11 cellular contexts compared by ENCODE assay signal in genomic region chr6:100347901-100348550, GRCh38.
A peak's percentile ranks its signal among the peaks of the same experiment; 100 is the strongest.
DNase-seq lines count a peak whose midpoint lies in the region; ATAC-seq, FAIRE-seq and TF ChIP-seq lines count a peak whose summit lies in the region.
"Had no signal": no experiment of that assay in that cellular context is flagged by ENCODE, and none has a peak within 500 bp of the region (broad histone marks: within the 10 kb centered on the region; RNA-seq: fewer than 3 reads in every experiment).

No MANE protein-coding gene starts in this region.

- peak overlapping the region; percentile 51 for H3K4me2 ChIP-seq in IMR-90 (ENCODE audit: low read depth, low read length)
- H3K4me2 ChIP-seq in GM12878 (ENCODE audit: control insufficient read depth, insufficient read depth), result no peak overlapping the region
- peak overlapping the region; percentile 77 for H3K4me2 ChIP-seq in smooth muscle cell
- H3K4me2 ChIP-seq: A549 had no signal

- H3K4me1 ChIP-seq in IMR-90 (ENCODE audit: control insufficient read depth, insufficient read depth, low read length), result peaks cover 5% of the 10 kb centered on the region
- H3K4me1 ChIP-seq in GM12878 (ENCODE audit: control insufficient read depth, insufficient read depth, low read length), result no peaks in the 10 kb centered on the region
- peaks cover 13% of the 10 kb centered on the region for H3K4me1 ChIP-seq in smooth muscle cell (ENCODE audit: low read depth)
- H3K4me1 ChIP-seq: adrenal gland had no signal

- H3K4ac ChIP-seq in IMR-90 (ENCODE audit: low read depth, low read length), result no peak overlapping the region

- TF ChIP-seq RAD21 in IMR-90 (IDR thresholded peaks at IDR 0.05; ENCODE audit: low read length) (no peak), GM12878 (IDR thresholded peaks at IDR 0.05; ENCODE audit: insufficient read depth, low read depth, low read length) (no peak)

- H3K27me3 ChIP-seq in IMR-90 (ENCODE audit: control insufficient read depth, insufficient read depth, low read length) (no peaks in the 10 kb centered on the region), GM12878 (replicated peaks in 1 of 2; ENCODE audit: control insufficient read depth in 2 of 2, insufficient read depth in 2 of 2, low read length in 1 of 2) (no peaks in the 10 kb centered on the region; a peak in 1 of 4 replicates), smooth muscle cell (ENCODE audit: low read depth) (no peaks in the 10 kb centered on the region)
- H3K27me3 ChIP-seq: adrenal gland had no signal

- no peak overlapping the region for H3K9ac ChIP-seq in IMR-90 (ENCODE audit: low read depth, low read length)
- H3K9ac ChIP-seq in GM12878 (ENCODE audit: control insufficient read depth, insufficient read depth, low read length), result no peak overlapping the region
- H3K9ac ChIP-seq in smooth muscle cell (ENCODE audit: low read depth), result no peak overlapping the region

- no peaks in the 10 kb centered on the region for H3K36me3 ChIP-seq in IMR-90 (ENCODE audit: control insufficient read depth, insufficient read depth, low read length)
- H3K36me3 ChIP-seq in GM12878 (ENCODE audit: control insufficient read depth in 2 of 2, insufficient read depth in 2 of 2, low read length in 1 of 2), result no peaks in the 10 kb centered on the region
- H3K36me3 ChIP-seq in smooth muscle cell (ENCODE audit: low read depth), result no peaks in the 10 kb centered on the region
- H3K36me3 ChIP-seq: adrenal gland had no signal

- no peaks in the 10 kb centered on the region for H4K20me1 ChIP-seq in IMR-90 (ENCODE audit: insufficient read depth, low read length)
- H4K20me1 ChIP-seq in GM12878 (ENCODE audit: control insufficient read depth, insufficient read depth), result no peaks in the 10 kb centered on the region
- H4K20me1 ChIP-seq in smooth muscle cell (ENCODE audit: low read depth), result no peaks in the 10 kb centered on the region

- no peaks in the 10 kb centered on the region for H3K79me1 ChIP-seq in IMR-90 (ENCODE audit: low read depth in 1 of 2, low read length in 2 of 2)

- peak overlapping the region; percentile 77 for H2BK5ac ChIP-seq in IMR-90 (ENCODE audit: low read depth, low read length, poor library complexity, severe bottlenecking)

- 0 out of 3 replicates have a peak overlapping the region, but pooled peaks have one; percentile 61 for H2BK15ac ChIP-seq in IMR-90 (ENCODE audit: low read depth, low read length)

- POLR2A ChIA-PET in IMR-90 (lab: Charles Lee; ENCODE audit: unreplicated experiment) (no interaction called here), GM12878 (lab: Charles Lee) (no interaction called here)

- no TSS peak for BruUV-seq in IMR-90 (replicated peaks; lab: Mats Ljungman, UMichigan)
- no TSS peak for BruUV-seq in GM12878 (replicated peaks; lab: Mats Ljungman, UMichigan)

- DNase-seq in SKM-1 treated with dmso at 0.1 percent for 144 hours (lab: John Stamatoyannopoulos, UW; ENCODE audit: unreplicated experiment) (peak; percentile 20), SKM-1 (lab: John Stamatoyannopoulos, UW; ENCODE audit: unreplicated experiment) (no peak), IMR-90 (peak; percentile 83), GM12878 (ENCODE audit: low read depth, low spot score) (no peak), smooth muscle cell (lab: John Stamatoyannopoulos, UW; ENCODE audit: unreplicated experiment) (no peak), GF-D8 (lab: John Stamatoyannopoulos, UW) (no peak), cerebellar nuclear complex (lab: John Stamatoyannopoulos, UW) (no peak)
- DNase-seq in activated CD4-positive, CD25-positive, alpha-beta regulatory T cell (lab: John Stamatoyannopoulos, UW), result no peak
- DNase-seq: activated CD4-positive, alpha-beta T cell treated with anti-CD3 and anti-CD28 coated beads for 36 hours; adrenal gland had no signal

- no peak overlapping the region for H4K91ac ChIP-seq in IMR-90 (ENCODE audit: insufficient read depth, low read depth, low read length)

- dilution Hi-C loops in IMR-90 (cut with HindIII; ENCODE audit: low sequenced_read_pairs, unreplicated experiment), result no loop called here

- H3K79me2 ChIP-seq in GM12878 (ENCODE audit: control insufficient read depth, insufficient read depth, low read length) (no peaks in the 10 kb centered on the region), smooth muscle cell (ENCODE audit: low read depth) (no peaks in the 10 kb centered on the region)

- ATAC-seq in IMR-90 (ENCODE audit: low read depth) (peak; percentile 60), GM12878 (peak; percentile 58; the same call in 2 of the 3 replicates)
- ATAC-seq: A549; activated CD4-positive, alpha-beta T cell treated with anti-CD3 and anti-CD28 coated beads for 36 hours had no signal

- SMC1A ChIA-PET in GM12878 (lab: Charles Lee; ENCODE audit: uncharacterized antibody, unreplicated experiment), result interaction anchor here (1.0 to 1.8 kb wide), 5 partner anchors 120 to 309 kb away, joined by 3 to 5 read pairs (median 4); no protein-coding TSS in a partner anchor

- H3K23ac ChIP-seq in IMR-90 (ENCODE audit: low read depth, low read length), result no peak overlapping the region

- no peak for TF ChIP-seq EP300 in GM12878 (IDR thresholded peaks at IDR 0.05; ENCODE audit: borderline replicate concordance in 1 of 2, control insufficient read depth in 1 of 2, low read depth in 2 of 2, low read length in 2 of 2)

- H3K9me3 ChIP-seq in IMR-90 (ENCODE audit: control insufficient read depth, insufficient read depth, low read length) (no peaks in the 10 kb centered on the region), GM12878 (replicated peaks; ENCODE audit: control insufficient read depth, insufficient read depth, low read length) (no peaks in the 10 kb centered on the region), smooth muscle cell (replicated peaks; ENCODE audit: low read depth) (no peaks in the 10 kb centered on the region)
- H3K9me3 ChIP-seq: A549, adrenal gland had no signal

- peaks cover 3% of the 10 kb centered on the region for H3F3A ChIP-seq in smooth muscle cell (ENCODE audit: low read depth)

- H3K56ac ChIP-seq in IMR-90 (ENCODE audit: extremely low read depth, insufficient read depth, low read length), result no peak overlapping the region

- no peak for FAIRE-seq in GM12878 (lab: Jason Lieb, UNC)
- FAIRE-seq: A549 had no signal

- in situ Hi-C loops in IMR-90 (cut with MboI; ENCODE audit: low sequenced_read_pairs) (no loop called here), GM12878 (cut with MboI) (no loop called here)

- H2BK120ac ChIP-seq in IMR-90 (ENCODE audit: low read depth, low read length), result peak overlapping the region; percentile 79

- H2AK5ac ChIP-seq in IMR-90 (ENCODE audit: low read depth, low read length), result no peak overlapping the region

- H3K4me3 ChIP-seq in IMR-90 (ENCODE audit: insufficient read depth, low read depth, low read length), result no peak overlapping the region
- no peak overlapping the region for H3K4me3 ChIP-seq in GM12878
- H3K4me3 ChIP-seq in smooth muscle cell, result peak overlapping the region; percentile 0
- H3K4me3 ChIP-seq: A549, adrenal gland had no signal

- no peak overlapping the region for H3K18ac ChIP-seq in IMR-90 (ENCODE audit: low read depth, low read length)

- H2BK20ac ChIP-seq in IMR-90 (ENCODE audit: low read depth, low read length), result peak overlapping the region; percentile 43

- no peak overlapping the region for H2AFZ ChIP-seq in IMR-90 (replicated peaks; ENCODE audit: low read length, poor library complexity)
- no peak overlapping the region for H2AFZ ChIP-seq in GM12878 (ENCODE audit: control insufficient read depth, low read depth, low read length)
- no peak overlapping the region for H2AFZ ChIP-seq in smooth muscle cell (ENCODE audit: low read depth)

- H4K5ac ChIP-seq in IMR-90 (ENCODE audit: low read depth, low read length), result no peak overlapping the region

- RAD21 ChIA-PET in GM12878 (lab: Charles Lee; ENCODE audit: unreplicated experiment), result interaction anchor here (1.1 to 1.2 kb wide), 2 partner anchors 14 to 125 kb away, joined by 3 to 5 read pairs; no protein-coding TSS in a partner anchor

- no peak overlapping the region for H2AK9ac ChIP-seq in IMR-90 (replicated peaks; ENCODE audit: low read depth, low read length, poor library complexity)

- no peaks in the 10 kb centered on the region for H3K9me1 ChIP-seq in IMR-90 (ENCODE audit: insufficient read depth, low read length)

- H3K14ac ChIP-seq in IMR-90 (replicated peaks; ENCODE audit: low read depth, low read length), result no peak overlapping the region

- no peak for TF ChIP-seq POLR2A in IMR-90 (IDR thresholded peaks at IDR 0.05; ENCODE audit: low read depth, low read length)
- TF ChIP-seq POLR2A in GM12878 (IDR thresholded peaks at IDR 0.05; ENCODE audit: low read depth, low read length), result no peak

- TF ChIP-seq CTCF in IMR-90 (conservative IDR thresholded peaks at IDR 0.05; ENCODE audit: low read depth, low read length) (no peak), GM12878 (IDR thresholded peaks at IDR 0.05 in 2 of 3, conservative IDR thresholded peaks at IDR 0.05 in 1 of 3; ENCODE audit: control insufficient read depth in 2 of 3, extremely low read depth in 1 of 3, insufficient read depth in 1 of 3, low read depth in 3 of 3, low read length in 3 of 3) (no peak), smooth muscle cell (IDR thresholded peaks at IDR 0.05; ENCODE audit: borderline replicate concordance, insufficient read depth, poor library complexity, severe bottlenecking) (no peak)

- intact Hi-C loops in IMR-90 (cut with micrococcal nuclease) (loop anchor here (2.0 kb wide), 1 partner anchor 171 kb away; no protein-coding TSS in a partner anchor), GM12878 (cut with micrococcal nuclease; ENCODE audit: unreplicated experiment) (no loop called here)

- peak overlapping the region in 1 of 2 experiments; percentile 67; a peak in 1 of 4 replicates for H4K8ac ChIP-seq in IMR-90 (ENCODE audit: low read depth in 2 of 2, low read length in 2 of 2)

- CTCF ChIA-PET in IMR-90 (lab: Yijun Ruan, JAX) (no interaction called here), GM12878 (lab: Yijun Ruan, JAX) (interaction anchor here (0.8 to 1.2 kb wide), 4 partner anchors 12 to 231 kb away, joined by 3 read pairs; no protein-coding TSS in a partner anchor)

- no peak overlapping the region for H3K27ac ChIP-seq in IMR-90 (ENCODE audit: insufficient read depth, low read length)
- no peak overlapping the region for H3K27ac ChIP-seq in GM12878 (ENCODE audit: control insufficient read depth, insufficient read depth)
- H3K27ac ChIP-seq in smooth muscle cell (ENCODE audit: low read depth), result peak overlapping the region; percentile 50
- H3K27ac ChIP-seq: A549, adrenal gland had no signal

- no CpG with 5 or more reads among the region's 4 CpGs for WGBS in IMR-90 (ENCODE audit: extremely low coverage in 2 of 2, insufficient read length in 1 of 2), 2 experiments
- 19% methylated on average over 4 of the region's 4 CpGs for WGBS in GM12878 (ENCODE audit: insufficient coverage, insufficient replicate concordance, low lambda C conversion rate, missing lambda C conversion rate)
- WGBS in smooth muscle cell (ENCODE audit: low lambda C conversion rate), result 36% methylated on average over 4 of the region's 4 CpGs

TF ChIP-seq in GM12878, 131 proteins besides CTCF, POLR2A, EP300 and RAD21 (continues in another document):
- TF ChIP-seq TCF3 (IDR thresholded peaks at IDR 0.05; ENCODE audit: borderline replicate concordance, insufficient read depth, low read depth, low read length) (no peak), ASH2L (IDR thresholded peaks at IDR 0.05; ENCODE audit: borderline replicate concordance, low read depth) (no peak), BHLHE40 (IDR thresholded peaks at IDR 0.05; ENCODE audit: borderline replicate concordance in 1 of 2, low read depth in 2 of 2, low read length in 1 of 2) (peak in 1 of 2 experiments; percentile 26; a peak in 1 of 4 replicates), CHD2 (IDR thresholded peaks at IDR 0.05; ENCODE audit: borderline replicate concordance, low read depth, low read length) (no peak)

Comparison
In these comparisons a context has a peak if more than half of its experiments do, and no peak if none do; other contexts are left out.
1. DNase-seq: peak in SKM-1 treated with dmso at 0.1 percent for 144 hours (single experiment) and IMR-90 (single experiment); none in SKM-1 (single experiment), GM12878 (single experiment), smooth muscle cell (single experiment), activated CD4-positive, CD25-positive, alpha-beta regulatory T cell (0 of 4), GF-D8 (single experiment) and cerebellar nuclear complex (0 of 2).